In the genomic region with DNA sequence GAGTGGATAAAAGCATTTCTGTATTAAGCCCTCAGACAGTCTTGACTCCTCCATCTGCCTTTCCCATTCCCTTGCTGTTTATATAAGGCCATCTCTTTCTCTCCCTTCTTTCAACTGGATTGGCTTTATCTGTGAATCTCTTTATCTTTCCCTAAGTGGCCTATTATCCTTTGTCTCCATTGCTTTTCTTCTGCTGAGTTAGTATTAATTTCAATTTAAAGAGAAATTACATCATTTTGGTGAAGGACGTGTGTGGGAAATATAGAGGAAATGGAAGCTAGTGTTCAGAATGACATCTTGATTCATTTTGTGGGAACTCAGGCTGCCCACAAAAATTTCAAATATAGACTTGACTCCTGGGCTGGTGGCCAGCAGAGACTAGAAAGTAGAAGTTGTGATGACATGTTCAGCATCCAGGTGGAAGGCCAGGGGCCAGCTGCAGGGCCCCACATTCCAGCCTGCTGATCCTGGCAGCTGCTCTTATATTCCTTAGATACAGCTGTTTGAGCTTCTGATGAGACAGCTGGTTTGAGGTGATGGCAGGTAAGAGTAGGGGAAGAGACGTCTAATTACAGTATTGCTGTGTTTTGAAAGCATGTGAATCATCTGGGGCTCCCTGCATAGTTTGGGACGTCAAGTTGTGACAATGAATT, we compare ENCODE assay signal across 10 cellular contexts. TPM values are rescaled to one million over a fixed set of nuclear protein-coding genes. Genes with fewer than 3 reads are reported as not detected.
DNase-seq lines count a peak whose midpoint lies in the region; ATAC-seq and TF ChIP-seq lines count a peak whose summit lies in the region.
"Had no signal": no experiment of that assay in that cellular context is flagged by ENCODE, and none has a peak within 500 bp of the region (broad histone marks: within the 10 kb centered on the region; RNA-seq: fewer than 3 reads in every experiment).

No MANE protein-coding gene starts in this region.

- no peak for TF ChIP-seq RAD21 in HCT116 (IDR thresholded peaks at IDR 0.05; ENCODE audit: low read depth)

- peaks cover 4% of the 10 kb centered on the region; the same call in 1 of the 2 replicates for H4K20me1 ChIP-seq in HCT116 (ENCODE audit: insufficient read depth)

- intact Hi-C loops in HCT116 (cut with micrococcal nuclease), result no loop called here
- intact Hi-C loops in Right ventricle myocardium inferior (cut with DNase I), result no loop called here

- H3K27ac ChIP-seq in HCT116 (ENCODE audit: low read depth, low read length), result no peak overlapping the region
- H3K27ac ChIP-seq: parathyroid adenoma had no signal

- ATAC-seq in HCT116 (peak; percentile 27; the same call in 1 of the 2 replicates), Right ventricle myocardium inferior (no peak), HG02970 (IDR thresholded peaks at IDR 0.05; ENCODE audit: low FRiP score, unreplicated experiment) (no peak), GM21576 (IDR thresholded peaks at IDR 0.05; ENCODE audit: unreplicated experiment) (no peak)

- CTCF ChIA-PET in HCT116 (lab: Charles Lee), result no interaction called here

- POLR2A ChIA-PET in HCT116 (lab: Charles Lee), result no interaction called here

- TF ChIP-seq POLR2A in HCT116 (IDR thresholded peaks at IDR 0.05; ENCODE audit: borderline replicate concordance, extremely low read depth, insufficient read depth, insufficient read length), result no peak

- no peaks in the 10 kb centered on the region for H3K9me3 ChIP-seq in HCT116 (ENCODE audit: control insufficient read depth in 1 of 2, insufficient read depth in 1 of 2, low read depth in 1 of 2, low read length in 2 of 2)

- H3K4me3 ChIP-seq in HCT116 (replicated peaks in 1 of 2; ENCODE audit: low read depth in 1 of 2, low read length in 2 of 2) (no peak overlapping the region), fibroblast of mammary gland (ENCODE audit: control insufficient read depth, low read depth, low read length) (no peak overlapping the region)

- H3K4me1 ChIP-seq in HCT116 (ENCODE audit: control insufficient read depth in 1 of 2, insufficient read depth in 2 of 2, low read length in 2 of 2), result peaks cover 2 to 11% of the 10 kb centered on the region in 2 experiments; a peak in 2 of 4 replicates

- TF ChIP-seq CTCF in AG09319 (IDR thresholded peaks at IDR 0.05; ENCODE audit: low read depth, low read length) (no peak), HCT116 (IDR thresholded peaks at IDR 0.05 in 2 of 3, conservative IDR thresholded peaks at IDR 0.05 in 1 of 3; ENCODE audit: borderline replicate concordance in 1 of 3, insufficient read depth in 1 of 3, low read depth in 2 of 3, low read length in 2 of 3) (no peak), fibroblast of mammary gland (conservative IDR thresholded peaks at IDR 0.05; ENCODE audit: control insufficient read depth, insufficient read depth, low read depth, low read length) (no peak)

- RAD21 ChIA-PET in HCT116 (lab: Charles Lee; ENCODE audit: low non-redundant PET in 1 of 2, low total read pairs in 2 of 2, uncharacterized antibody in 2 of 2, unreplicated experiment in 2 of 2), result no interaction called here

- no peak overlapping the region for H3K9ac ChIP-seq in HCT116 (ENCODE audit: low read length)
- H3K9ac ChIP-seq: parathyroid adenoma had no signal

- BruUV-seq in HCT116 (replicated peaks; lab: Mats Ljungman, UMichigan), result no TSS peak

- peaks cover 25% of the 10 kb centered on the region for H3K79me2 ChIP-seq in HCT116 (ENCODE audit: insufficient read depth, low read length)
- H3K79me2 ChIP-seq: parathyroid adenoma had no signal

- peak; percentile 60 for DNase-seq in AG09319 (ENCODE audit: extremely low read depth, low read depth)
- DNase-seq in HCT116 (ENCODE audit: low read depth, low spot score), result no peak
- DNase-seq in OCI-M1 (lab: John Stamatoyannopoulos, UW), result peak; percentile 30
- peak; percentile 91 for DNase-seq in fibroblast of mammary gland (ENCODE audit: low read depth)
- no peak for DNase-seq in Right ventricle myocardium inferior (ENCODE audit: missing footprints)
- no peak for DNase-seq in NCI-H524 (lab: John Stamatoyannopoulos, UW)
- DNase-seq: head of caudate nucleus had no signal

- no peaks in the 10 kb centered on the region for H3K27me3 ChIP-seq in HCT116 (ENCODE audit: insufficient read depth, low read length)

- no peak overlapping the region for H2AFZ ChIP-seq in HCT116 (ENCODE audit: low read depth, low read length, poor library complexity, severe bottlenecking)
- H2AFZ ChIP-seq: parathyroid adenoma had no signal

- peak overlapping the region; percentile 3; the same call in 1 of the 2 replicates for H3K4me2 ChIP-seq in HCT116 (ENCODE audit: low read length)

- H3K36me3 ChIP-seq in HCT116 (ENCODE audit: control insufficient read depth in 1 of 2, insufficient read depth in 2 of 2, low read length in 2 of 2), result no peaks in the 10 kb centered on the region

- H3K9me2 ChIP-seq in HCT116 (ENCODE audit: insufficient read depth), result no peaks in the 10 kb centered on the region

TF ChIP-seq in HCT116, 20 proteins besides CTCF, POLR2A, EP300 and RAD21:
- TF ChIP-seq EZH2 (IDR thresholded peaks at IDR 0.05) (no peak), SRF (IDR thresholded peaks at IDR 0.05; ENCODE audit: low read depth) (no peak), CEBPB (IDR thresholded peaks at IDR 0.05; ENCODE audit: low read depth) (no peak), POLR2AphosphoS5 (IDR thresholded peaks at IDR 0.05; ENCODE audit: low read depth, low read length) (no peak), JUND (IDR thresholded peaks at IDR 0.05) (no peak), EGR1 (IDR thresholded peaks at IDR 0.05; ENCODE audit: low read depth) (no peak), YY1 (IDR thresholded peaks at IDR 0.05; ENCODE audit: extremely low read depth, insufficient replicate concordance, low read depth, low read length) (no peak), CBX3 (IDR thresholded peaks at IDR 0.05; ENCODE audit: low read depth) (no peak), SP1 (IDR thresholded peaks at IDR 0.05; ENCODE audit: low read depth) (no peak), FOSL1 (IDR thresholded peaks at IDR 0.05; ENCODE audit: low read depth) (no peak)
- TF ChIP-seq, protein P1, sequence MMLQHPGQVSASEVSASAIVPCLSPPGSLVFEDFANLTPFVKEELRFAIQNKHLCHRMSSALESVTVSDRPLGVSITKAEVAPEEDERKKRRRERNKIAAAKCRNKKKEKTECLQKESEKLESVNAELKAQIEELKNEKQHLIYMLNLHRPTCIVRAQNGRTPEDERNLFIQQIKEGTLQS (IDR thresholded peaks at IDR 0.05), result no peak
- TF ChIP-seq, protein P2, sequence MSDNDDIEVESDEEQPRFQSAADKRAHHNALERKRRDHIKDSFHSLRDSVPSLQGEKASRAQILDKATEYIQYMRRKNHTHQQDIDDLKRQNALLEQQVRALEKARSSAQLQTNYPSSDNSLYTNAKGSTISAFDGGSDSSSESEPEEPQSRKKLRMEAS (IDR thresholded peaks at IDR 0.05), result no peak
- TF ChIP-seq, protein P3, sequence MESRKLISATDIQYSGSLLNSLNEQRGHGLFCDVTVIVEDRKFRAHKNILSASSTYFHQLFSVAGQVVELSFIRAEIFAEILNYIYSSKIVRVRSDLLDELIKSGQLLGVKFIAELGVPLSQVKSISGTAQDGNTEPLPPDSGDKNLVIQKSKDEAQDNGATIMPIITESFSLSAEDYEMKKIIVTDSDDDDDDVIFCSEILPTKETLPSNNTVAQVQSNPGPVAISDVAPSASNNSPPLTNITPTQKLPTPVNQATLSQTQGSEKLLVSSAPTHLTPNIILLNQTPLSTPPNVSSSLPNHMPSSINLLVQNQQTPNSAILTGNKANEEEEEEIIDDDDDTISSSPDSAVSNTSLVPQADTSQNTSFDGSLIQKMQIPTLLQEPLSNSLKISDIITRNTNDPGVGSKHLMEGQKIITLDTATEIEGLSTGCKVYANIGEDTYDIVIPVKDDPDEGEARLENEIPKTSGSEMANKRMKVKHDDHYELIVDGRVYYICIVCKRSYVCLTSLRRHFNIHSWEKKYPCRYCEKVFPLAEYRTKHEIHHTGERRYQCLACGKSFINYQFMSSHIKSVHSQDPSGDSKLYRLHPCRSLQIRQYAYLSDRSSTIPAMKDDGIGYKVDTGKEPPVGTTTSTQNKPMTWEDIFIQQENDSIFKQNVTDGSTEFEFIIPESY (IDR thresholded peaks at IDR 0.05; ENCODE audit: extremely low read depth, insufficient replicate concordance, low read length), result no peak
- TF ChIP-seq, protein P4, sequence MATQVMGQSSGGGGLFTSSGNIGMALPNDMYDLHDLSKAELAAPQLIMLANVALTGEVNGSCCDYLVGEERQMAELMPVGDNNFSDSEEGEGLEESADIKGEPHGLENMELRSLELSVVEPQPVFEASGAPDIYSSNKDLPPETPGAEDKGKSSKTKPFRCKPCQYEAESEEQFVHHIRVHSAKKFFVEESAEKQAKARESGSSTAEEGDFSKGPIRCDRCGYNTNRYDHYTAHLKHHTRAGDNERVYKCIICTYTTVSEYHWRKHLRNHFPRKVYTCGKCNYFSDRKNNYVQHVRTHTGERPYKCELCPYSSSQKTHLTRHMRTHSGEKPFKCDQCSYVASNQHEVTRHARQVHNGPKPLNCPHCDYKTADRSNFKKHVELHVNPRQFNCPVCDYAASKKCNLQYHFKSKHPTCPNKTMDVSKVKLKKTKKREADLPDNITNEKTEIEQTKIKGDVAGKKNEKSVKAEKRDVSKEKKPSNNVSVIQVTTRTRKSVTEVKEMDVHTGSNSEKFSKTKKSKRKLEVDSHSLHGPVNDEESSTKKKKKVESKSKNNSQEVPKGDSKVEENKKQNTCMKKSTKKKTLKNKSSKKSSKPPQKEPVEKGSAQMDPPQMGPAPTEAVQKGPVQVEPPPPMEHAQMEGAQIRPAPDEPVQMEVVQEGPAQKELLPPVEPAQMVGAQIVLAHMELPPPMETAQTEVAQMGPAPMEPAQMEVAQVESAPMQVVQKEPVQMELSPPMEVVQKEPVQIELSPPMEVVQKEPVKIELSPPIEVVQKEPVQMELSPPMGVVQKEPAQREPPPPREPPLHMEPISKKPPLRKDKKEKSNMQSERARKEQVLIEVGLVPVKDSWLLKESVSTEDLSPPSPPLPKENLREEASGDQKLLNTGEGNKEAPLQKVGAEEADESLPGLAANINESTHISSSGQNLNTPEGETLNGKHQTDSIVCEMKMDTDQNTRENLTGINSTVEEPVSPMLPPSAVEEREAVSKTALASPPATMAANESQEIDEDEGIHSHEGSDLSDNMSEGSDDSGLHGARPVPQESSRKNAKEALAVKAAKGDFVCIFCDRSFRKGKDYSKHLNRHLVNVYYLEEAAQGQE (IDR thresholded peaks at IDR 0.05; ENCODE audit: low read depth), result no peak
TF ChIP-seq in HCT116: peak in this region for 0.

RNA-seq across cellular contexts. Expression of a gene that starts 52.3 kb away (rescaled TPM):
- total RNA-seq in HCT116 (2021; ENCODE audit: unreplicated experiment) (42.5 TPM), Right ventricle myocardium inferior (16.9 TPM)
- polyA plus RNA-seq in HCT116 (2012), result 16.5 and 16.7 TPM in 2 replicates

Comparison
In these comparisons a context has a peak if more than half of its experiments do, and no peak if none do; other contexts are left out.
1. DNase-seq: peak in AG09319 (single experiment), OCI-M1 (single experiment) and fibroblast of mammary gland (single experiment); none in HCT116 (single experiment), Right ventricle myocardium inferior (single experiment) and NCI-H524 (0 of 2).